10 cellular contexts compared by ENCODE assay signal in the genomic region with DNA sequence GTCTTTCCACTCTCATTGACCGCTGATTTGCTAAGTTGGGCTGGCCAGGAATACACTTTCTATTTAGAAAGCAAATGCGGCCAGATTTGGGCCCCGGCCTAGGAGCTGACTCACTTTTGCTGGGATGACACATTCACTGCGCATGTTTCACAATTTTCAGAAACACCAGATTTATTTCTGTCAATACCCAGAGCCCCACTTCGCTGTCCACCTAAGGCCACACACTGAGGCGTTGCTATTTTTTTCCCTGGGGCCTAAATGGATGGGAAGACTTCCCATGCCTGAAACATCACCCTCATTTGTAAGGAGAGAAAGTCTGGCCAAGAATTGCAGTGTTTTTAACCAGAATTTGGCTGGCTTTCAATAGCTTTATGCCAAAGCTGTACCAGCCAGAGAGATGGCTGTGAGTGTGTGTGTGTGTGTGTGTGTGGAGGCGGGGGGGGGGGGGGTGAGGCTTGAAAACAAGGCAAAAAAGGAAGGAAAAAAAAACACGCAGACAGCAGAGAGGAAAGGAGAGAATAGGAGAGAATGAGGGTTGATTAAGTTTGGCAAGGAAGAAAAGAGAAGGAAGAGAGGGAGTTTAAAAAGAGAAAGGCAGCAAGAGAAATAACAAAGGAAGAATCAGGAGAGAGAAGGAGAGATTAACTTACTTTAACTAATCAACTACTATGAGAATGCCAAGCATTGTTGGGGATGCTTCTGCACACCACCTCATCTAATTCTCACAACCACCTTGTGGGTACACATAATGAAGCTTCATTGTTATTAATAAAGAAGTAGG.
DNase-seq lines count a peak whose midpoint lies in the region; ATAC-seq and TF ChIP-seq lines count a peak whose summit lies in the region.
"Had no signal": no experiment of that assay in that cellular context is flagged by ENCODE, and none has a peak within 500 bp of the region (broad histone marks: within the 10 kb centered on the region; RNA-seq: fewer than 3 reads in every experiment).

No MANE protein-coding gene starts in this region.

- H3K4me3 Mint-ChIP-seq in T-cell, result no peak overlapping the region
- H3K4me3 Mint-ChIP-seq: activated B cell treated with CpG ODN at 0.5 μM for 24 hours, B cell had no signal

- POLR2A ChIA-PET in T-cell (lab: Charles Lee), result no interaction called here

- WGBS in body of pancreas, 2 donors, result 37 to 49% methylated on average over 8 of the region's 8 CpGs

- TF ChIP-seq CTCF in body of pancreas (IDR thresholded peaks at IDR 0.05), result no peak
- no peak for TF ChIP-seq CTCF in kidney epithelial cell (IDR thresholded peaks at IDR 0.05; ENCODE audit: insufficient read depth, low read length, poor library complexity, severe bottlenecking)

- no peak for TF ChIP-seq POLR2A in body of pancreas (IDR thresholded peaks at IDR 0.05)

- intact Hi-C loops in body of pancreas (cut with DNase I), result no loop called here

- H3K36me3 ChIP-seq in body of pancreas (replicated peaks in 1 of 2; ENCODE audit: insufficient read depth in 1 of 2, low read depth in 2 of 2) (no peaks in the 10 kb centered on the region), kidney epithelial cell (ENCODE audit: control insufficient read depth, insufficient read depth, low read length) (no peaks in the 10 kb centered on the region)

- H3K27me3 ChIP-seq in body of pancreas (no peaks in the 10 kb centered on the region), kidney epithelial cell (ENCODE audit: control insufficient read depth, insufficient read depth, low read length) (no peaks in the 10 kb centered on the region)

- peak; percentile 59 for DNase-seq in DMS 273 (lab: John Stamatoyannopoulos, UW; ENCODE audit: unreplicated experiment)
- DNase-seq in DMS 273 treated with DMSO at 0.1 percent for 48 hours (lab: John Stamatoyannopoulos, UW), result no peak
- peak; percentile 53 to 83 (median 76) for DNase-seq in body of pancreas
- peak; percentile 84 for DNase-seq in kidney epithelial cell (ENCODE audit: low read depth)
- no peak for DNase-seq in T-cell
- DNase-seq in NCI-H2227 (lab: John Stamatoyannopoulos, UW; ENCODE audit: unreplicated experiment), result no peak
- DNase-seq: activated B cell treated with CpG ODN at 0.5 μM for 24 hours had no signal

- H3K27ac Mint-ChIP-seq in T-cell, result no peak overlapping the region
- H3K27ac Mint-ChIP-seq: activated B cell treated with CpG ODN at 0.5 μM for 24 hours, B cell had no signal

- H3K27ac ChIP-seq in body of pancreas, result peak overlapping the region; percentile 65 to 76 (median 68)
- peak overlapping the region; percentile 87 for H3K27ac ChIP-seq in temporal lobe (ENCODE audit: low read depth, low read length)

- H3K4me1 ChIP-seq in body of pancreas, result peaks cover 22% of the 10 kb centered on the region

- CTCF ChIA-PET in T-cell (lab: Charles Lee), result no interaction called here

- H3K36me3 Mint-ChIP-seq in T-cell, result no peaks in the 10 kb centered on the region

- no peak overlapping the region for H3K4me3 ChIP-seq in body of pancreas
- H3K4me3 ChIP-seq in kidney epithelial cell (ENCODE audit: low read depth, low read length), result no peak overlapping the region

- no peaks in the 10 kb centered on the region for H3K4me1 Mint-ChIP-seq in T-cell
- H3K4me1 Mint-ChIP-seq: activated B cell treated with CpG ODN at 0.5 μM for 24 hours, B cell had no signal

- peak; percentile 69 for ATAC-seq in body of pancreas
- no peak for ATAC-seq in T-cell (replicated peaks in 1 of 4)
- no peak for ATAC-seq in HG03025 (IDR thresholded peaks at IDR 0.05; ENCODE audit: low FRiP score, unreplicated experiment)

- no peaks in the 10 kb centered on the region for H3K27me3 Mint-ChIP-seq in T-cell
- H3K27me3 Mint-ChIP-seq: activated B cell treated with CpG ODN at 0.5 μM for 24 hours, B cell had no signal

- no peaks in the 10 kb centered on the region for H3K9me3 ChIP-seq in body of pancreas

- peaks cover 0 to 13% (median 0%) of the 10 kb centered on the region in 3 donors for H3K9me3 Mint-ChIP-seq in T-cell
- H3K9me3 Mint-ChIP-seq: activated B cell treated with CpG ODN at 0.5 μM for 24 hours had no signal

Comparison
In these comparisons a context has a peak if more than half of its experiments do, and no peak if none do; other contexts are left out.
1. DNase-seq: peak in DMS 273 (single experiment), body of pancreas (4 of 4) and kidney epithelial cell (single experiment); none in DMS 273 treated with DMSO at 0.1 percent for 48 hours (single experiment), T-cell (0 of 34) and NCI-H2227 (single experiment).